8 cellular contexts compared by ENCODE assay signal in the genomic region with DNA sequence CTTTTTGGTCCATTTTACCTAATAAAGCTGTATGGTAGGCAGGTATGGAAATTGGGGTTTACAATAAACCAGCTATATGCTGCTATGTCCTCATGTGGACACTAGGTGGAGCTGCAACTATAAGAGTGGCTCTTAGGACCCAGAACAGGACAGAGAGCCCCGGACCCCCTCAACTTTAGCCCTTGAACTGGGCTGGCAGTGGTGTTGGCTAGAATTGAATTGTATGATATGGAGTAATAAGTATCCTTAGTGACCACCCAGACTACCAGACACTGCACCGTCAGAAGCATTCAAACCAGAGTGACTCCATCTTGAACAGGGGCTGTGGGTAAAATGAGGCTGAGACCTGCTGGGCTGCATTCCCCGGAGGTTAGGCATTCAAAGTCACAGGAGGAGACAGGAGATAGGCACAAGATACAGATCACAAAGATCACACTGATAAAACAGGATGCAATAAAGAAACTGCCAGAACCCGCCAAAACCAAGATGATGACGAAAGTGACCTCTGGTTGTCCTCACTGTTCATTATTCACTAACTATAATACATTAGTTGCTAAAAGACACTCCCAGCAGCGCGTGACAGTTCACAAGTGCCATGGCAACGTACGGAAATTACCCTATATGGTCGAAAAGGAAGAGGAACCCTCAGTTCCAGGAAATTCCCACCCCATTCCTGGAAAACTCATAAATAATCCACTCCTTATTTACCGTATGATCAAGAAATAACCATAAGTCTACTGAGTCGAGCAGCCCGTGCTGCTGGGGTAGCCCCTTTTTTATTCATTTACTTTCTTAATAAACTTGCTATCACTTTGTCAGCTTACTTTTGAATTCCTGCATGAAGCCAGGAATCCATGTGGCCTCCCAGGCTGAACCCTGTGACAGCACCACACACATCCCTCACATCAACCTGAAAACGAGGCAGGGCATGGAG.
DNase-seq lines count a peak whose midpoint lies in the region; ATAC-seq and TF ChIP-seq lines count a peak whose summit lies in the region.

No MANE protein-coding gene starts in this region.

- WGBS in lung, 2 donors = 6 to 10% methylated on average over 14 of the region's 14 CpGs

- TF ChIP-seq CTCF in dorsolateral prefrontal cortex (IDR thresholded peaks at IDR 0.05 in 54 of 56, conservative IDR thresholded peaks at IDR 0.05 in 2 of 56; ENCODE audit: low read depth in 1 of 56, partially characterized antibody in 56 of 56) = peak; percentile 79 to 97 (median 91)
- TF ChIP-seq CTCF in lung (IDR thresholded peaks at IDR 0.05; ENCODE audit: control extremely low read depth, extremely low read depth) = peak; percentile 94

- H3K4me3 ChIP-seq in dorsolateral prefrontal cortex (no peak overlapping the region), lung (no peak overlapping the region)

- H3K9me3 ChIP-seq in lung (ENCODE audit: control insufficient read depth in 2 of 2, insufficient read depth in 1 of 2, low read length in 1 of 2) = no peaks in the 10 kb centered on the region

- DNase-seq in NCI-H2196 (lab: John Stamatoyannopoulos, UW; ENCODE audit: unreplicated experiment) (peak; percentile 62), NCI-H2196 treated with DMSO at 0.1 percent for 48 hours (lab: John Stamatoyannopoulos, UW; ENCODE audit: unreplicated experiment) (no peak), NCI-H524 treated with DMSO at 0.1 percent for 48 hours (lab: John Stamatoyannopoulos, UW) (peak; percentile 6), dorsolateral prefrontal cortex (peak in 4 of 10 donors; percentile 41 to 74 (median 62)), lung (ENCODE audit: low spot score) (peak; percentile 74)
- DNase-seq in activated CD4-positive, alpha-beta T cell treated with anti-CD3 and anti-CD28 coated beads, Interleukin-2, amount 50 U/mL, for 1 hour = peak; percentile 52
- DNase-seq in stimulated activated CD8-positive, alpha-beta memory T cell treated with anti-CD3 and anti-CD28 coated beads, Interleukin-2, amount 100 ng/mL, for 1 hour (ENCODE audit: low read depth in 2 of 2) = peak; percentile 22 to 25

- ATAC-seq in HG03095 (IDR thresholded peaks at IDR 0.05; ENCODE audit: unreplicated experiment) (peak; percentile 49), lung (ENCODE audit: insufficient read depth, low FRiP score) (peak; percentile 74)

- H3K27ac ChIP-seq in dorsolateral prefrontal cortex (peak overlapping the region in 16 of 59 donors; percentile 16 to 66 (median 48)), lung (ENCODE audit: low read depth in 1 of 2, low read length in 1 of 2) (peak overlapping the region; percentile 17 to 82)

- peaks cover 2 to 5% of the 10 kb centered on the region in 2 donors for H3K36me3 ChIP-seq in lung (ENCODE audit: control insufficient read depth in 2 of 2, insufficient read depth in 2 of 2, low read length in 2 of 2)

- H3K4me1 ChIP-seq in lung (ENCODE audit: control insufficient read depth in 2 of 2, insufficient read depth in 2 of 2, low read length in 2 of 2) = no peaks in the 10 kb centered on the region

- H3K27me3 ChIP-seq in dorsolateral prefrontal cortex (no peaks in the 10 kb centered on the region), lung (ENCODE audit: control insufficient read depth, insufficient read depth) (no peaks in the 10 kb centered on the region)

- intact Hi-C loops in dorsolateral prefrontal cortex (cut with DNase I) = loop anchor here (1.0 to 5.0 kb wide), 3 partner anchors 238 to 284 kb away; a partner anchor contains a TSS
